Comparison of ENCODE assay signal across 2 cellular contexts in the genomic region with DNA sequence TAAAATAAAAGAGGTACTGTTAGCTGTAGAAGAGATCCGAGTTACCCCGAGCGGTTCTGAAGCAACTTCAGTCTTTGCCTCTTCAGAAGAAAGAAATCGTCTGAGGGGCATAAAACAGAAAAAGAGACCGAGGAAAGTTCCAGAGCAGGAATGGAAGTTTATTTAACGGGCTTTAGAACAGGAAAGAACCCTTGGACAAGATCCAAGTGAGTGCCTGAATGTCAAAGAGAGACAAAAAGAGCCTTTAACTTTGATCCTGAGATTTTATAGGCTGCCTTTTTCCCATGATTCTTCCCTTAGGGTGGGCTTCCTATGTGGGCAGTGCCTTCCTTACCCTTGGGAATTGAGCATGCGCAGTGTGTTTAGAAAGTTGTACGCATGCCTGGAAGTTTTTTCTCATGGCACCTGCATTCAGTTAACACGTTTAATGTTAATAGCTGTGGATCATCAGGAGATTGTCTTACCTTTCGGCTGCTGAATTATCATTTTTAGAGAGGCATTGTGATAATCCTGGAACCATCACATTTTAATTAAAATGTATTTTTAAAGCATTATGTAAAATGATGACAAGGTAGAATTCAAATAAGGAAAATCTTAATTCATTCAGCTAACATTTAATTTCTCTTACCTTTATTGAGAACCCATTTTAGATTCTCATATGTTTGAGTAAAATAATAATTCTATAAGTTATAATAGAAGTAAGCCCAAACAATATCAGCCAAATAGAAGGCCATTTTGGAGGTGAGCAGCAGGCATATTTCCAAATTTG.
A peak's percentile ranks its signal among the peaks of the same experiment; 100 is the strongest.
TF ChIP-seq lines count a peak whose summit lies in the region.

No MANE protein-coding gene starts in this region.

TF ChIP-seq in HepG2, 621 proteins besides CTCF, POLR2A, EP300 and RAD21:
- peak; percentile 15; the same call in 1 of the 2 replicates for TF ChIP-seq MAFF (IDR thresholded peaks at IDR 0.05; ENCODE audit: low read depth, low read length)
- TF ChIP-seq SPEN (CRISPR knock-in tag; IDR thresholded peaks at IDR 0.05; ENCODE audit: low read depth), result no peak
- TF ChIP-seq, protein P1, sequence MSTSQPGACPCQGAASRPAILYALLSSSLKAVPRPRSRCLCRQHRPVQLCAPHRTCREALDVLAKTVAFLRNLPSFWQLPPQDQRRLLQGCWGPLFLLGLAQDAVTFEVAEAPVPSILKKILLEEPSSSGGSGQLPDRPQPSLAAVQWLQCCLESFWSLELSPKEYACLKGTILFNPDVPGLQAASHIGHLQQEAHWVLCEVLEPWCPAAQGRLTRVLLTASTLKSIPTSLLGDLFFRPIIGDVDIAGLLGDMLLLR (CRISPR knock-in tag; IDR thresholded peaks at IDR 0.05), result no peak
- TF ChIP-seq, protein P2, sequence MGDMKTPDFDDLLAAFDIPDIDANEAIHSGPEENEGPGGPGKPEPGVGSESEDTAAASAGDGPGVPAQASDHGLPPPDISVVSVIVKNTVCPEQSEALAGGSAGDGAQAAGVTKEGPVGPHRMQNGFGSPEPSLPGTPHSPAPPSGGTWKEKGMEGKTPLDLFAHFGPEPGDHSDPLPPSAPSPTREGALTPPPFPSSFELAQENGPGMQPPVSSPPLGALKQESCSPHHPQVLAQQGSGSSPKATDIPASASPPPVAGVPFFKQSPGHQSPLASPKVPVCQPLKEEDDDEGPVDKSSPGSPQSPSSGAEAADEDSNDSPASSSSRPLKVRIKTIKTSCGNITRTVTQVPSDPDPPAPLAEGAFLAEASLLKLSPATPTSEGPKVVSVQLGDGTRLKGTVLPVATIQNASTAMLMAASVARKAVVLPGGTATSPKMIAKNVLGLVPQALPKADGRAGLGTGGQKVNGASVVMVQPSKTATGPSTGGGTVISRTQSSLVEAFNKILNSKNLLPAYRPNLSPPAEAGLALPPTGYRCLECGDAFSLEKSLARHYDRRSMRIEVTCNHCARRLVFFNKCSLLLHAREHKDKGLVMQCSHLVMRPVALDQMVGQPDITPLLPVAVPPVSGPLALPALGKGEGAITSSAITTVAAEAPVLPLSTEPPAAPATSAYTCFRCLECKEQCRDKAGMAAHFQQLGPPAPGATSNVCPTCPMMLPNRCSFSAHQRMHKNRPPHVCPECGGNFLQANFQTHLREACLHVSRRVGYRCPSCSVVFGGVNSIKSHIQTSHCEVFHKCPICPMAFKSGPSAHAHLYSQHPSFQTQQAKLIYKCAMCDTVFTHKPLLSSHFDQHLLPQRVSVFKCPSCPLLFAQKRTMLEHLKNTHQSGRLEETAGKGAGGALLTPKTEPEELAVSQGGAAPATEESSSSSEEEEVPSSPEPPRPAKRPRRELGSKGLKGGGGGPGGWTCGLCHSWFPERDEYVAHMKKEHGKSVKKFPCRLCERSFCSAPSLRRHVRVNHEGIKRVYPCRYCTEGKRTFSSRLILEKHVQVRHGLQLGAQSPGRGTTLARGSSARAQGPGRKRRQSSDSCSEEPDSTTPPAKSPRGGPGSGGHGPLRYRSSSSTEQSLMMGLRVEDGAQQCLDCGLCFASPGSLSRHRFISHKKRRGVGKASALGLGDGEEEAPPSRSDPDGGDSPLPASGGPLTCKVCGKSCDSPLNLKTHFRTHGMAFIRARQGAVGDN (CRISPR knock-in tag; IDR thresholded peaks at IDR 0.05), result no peak
- no peak for TF ChIP-seq ZNF264 (CRISPR knock-in tag; IDR thresholded peaks at IDR 0.05)
- peak in 1 of 2 experiments; percentile 58; a peak in 3 of 4 replicates for TF ChIP-seq MAFK (conservative IDR thresholded peaks at IDR 0.05 in 1 of 2, IDR thresholded peaks at IDR 0.05 in 1 of 2; ENCODE audit: low read length in 2 of 2)

TF ChIP-seq in H1, 55 proteins besides CTCF, POLR2A, EP300 and RAD21:
- no peak for TF ChIP-seq CBX5 (IDR thresholded peaks at IDR 0.05; ENCODE audit: low read depth, low read length)
- TF ChIP-seq NRF1 (IDR thresholded peaks at IDR 0.05; ENCODE audit: low read depth, low read length), result no peak
- TF ChIP-seq TEAD4 (IDR thresholded peaks at IDR 0.05; ENCODE audit: low read depth, low read length), result no peak
- no peak for TF ChIP-seq RBBP5 (IDR thresholded peaks at IDR 0.05; ENCODE audit: borderline replicate concordance, low read depth, low read length)
- no peak for TF ChIP-seq HDAC2 (IDR thresholded peaks at IDR 0.05; ENCODE audit: borderline replicate concordance in 1 of 2, low read depth in 2 of 2, low read length in 2 of 2)
- TF ChIP-seq EGR1 (IDR thresholded peaks at IDR 0.05; ENCODE audit: borderline replicate concordance, low read depth, low read length), result no peak
- no peak for TF ChIP-seq CBX8 (IDR thresholded peaks at IDR 0.05; ENCODE audit: borderline replicate concordance, low read depth, low read length)
- no peak for TF ChIP-seq BACH1 (IDR thresholded peaks at IDR 0.05; ENCODE audit: low read length)
- TF ChIP-seq POU5F1 (IDR thresholded peaks at IDR 0.05; ENCODE audit: low read depth, low read length), result no peak
- no peak for TF ChIP-seq SP4 (IDR thresholded peaks at IDR 0.05; ENCODE audit: low read length)
- TF ChIP-seq, protein P3, sequence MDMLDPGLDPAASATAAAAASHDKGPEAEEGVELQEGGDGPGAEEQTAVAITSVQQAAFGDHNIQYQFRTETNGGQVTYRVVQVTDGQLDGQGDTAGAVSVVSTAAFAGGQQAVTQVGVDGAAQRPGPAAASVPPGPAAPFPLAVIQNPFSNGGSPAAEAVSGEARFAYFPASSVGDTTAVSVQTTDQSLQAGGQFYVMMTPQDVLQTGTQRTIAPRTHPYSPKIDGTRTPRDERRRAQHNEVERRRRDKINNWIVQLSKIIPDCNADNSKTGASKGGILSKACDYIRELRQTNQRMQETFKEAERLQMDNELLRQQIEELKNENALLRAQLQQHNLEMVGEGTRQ (IDR thresholded peaks at IDR 0.05; ENCODE audit: low read length), result no peak
- TF ChIP-seq TAF1 (IDR thresholded peaks at IDR 0.05; ENCODE audit: low read depth, low read length), result no peak
- no peak for TF ChIP-seq RFX5 (IDR thresholded peaks at IDR 0.05; ENCODE audit: borderline replicate concordance, low read depth, low read length)
- TF ChIP-seq, protein P4, sequence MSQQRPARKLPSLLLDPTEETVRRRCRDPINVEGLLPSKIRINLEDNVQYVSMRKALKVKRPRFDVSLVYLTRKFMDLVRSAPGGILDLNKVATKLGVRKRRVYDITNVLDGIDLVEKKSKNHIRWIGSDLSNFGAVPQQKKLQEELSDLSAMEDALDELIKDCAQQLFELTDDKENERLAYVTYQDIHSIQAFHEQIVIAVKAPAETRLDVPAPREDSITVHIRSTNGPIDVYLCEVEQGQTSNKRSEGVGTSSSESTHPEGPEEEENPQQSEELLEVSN (IDR thresholded peaks at IDR 0.05), result no peak
